Comparison of ENCODE assay signal across 18 cellular contexts in genomic region chr4:23874536-23874901, GRCh38. TPM values are rescaled to one million over a fixed set of nuclear protein-coding genes. Genes with fewer than 3 reads are reported as not detected.
"Had no signal": no experiment of that assay in that cellular context is flagged by ENCODE, and none has a peak within 500 bp of the region (broad histone marks: within the 10 kb centered on the region; RNA-seq: fewer than 3 reads in every experiment).

No MANE protein-coding gene starts in this region.

- H3K27me3 ChIP-seq: brain microvascular endothelial cell, left lung, ovary had no signal

- ATAC-seq: activated CD8-positive, alpha-beta T cell treated with anti-CD3 and anti-CD28 coated beads for 36 hours; activated naive CD8-positive, alpha-beta T cell treated with anti-CD3 and anti-CD28 coated beads, Interleukin-2, amount 50 U/mL, for 24 hours; left lung; naive thymus-derived CD8-positive, alpha-beta T cell had no signal

- H3K27ac ChIP-seq: brain microvascular endothelial cell, left lung, ovary had no signal

- H3K4me1 ChIP-seq: left lung had no signal

- H3K36me3 ChIP-seq: brain microvascular endothelial cell, left lung, ovary had no signal

- H3K9me3 ChIP-seq: left lung, ovary had no signal

- DNase-seq: activated CD4-positive, alpha-beta T cell treated with anti-CD3 and anti-CD28 coated beads, Interleukin-2, amount 10 ng/mL, durations not matched to agents 24 days and 14 days; activated CD4-positive, CD25-positive, alpha-beta regulatory T cell; activated CD8-positive, alpha-beta T cell treated with anti-CD3 and anti-CD28 coated beads for 36 hours; activated naive CD4-positive, alpha-beta T cell treated with anti-CD3 and anti-CD28 coated beads, Interleukin-2, amount 10 ng/mL, durations not matched to agents 7 days and 5 days; activated naive CD8-positive, alpha-beta T cell treated with anti-CD3 and anti-CD28 coated beads, Interleukin-2, amount 50 U/mL, for 24 hours; activated T-cell treated with anti-CD3 and anti-CD28 coated beads, Interleukin-2, amount 50 U/mL, for 24 hours; anterior cingulate cortex; brain microvascular endothelial cell; cortex of kidney; left lung; naive thymus-derived CD8-positive, alpha-beta T cell; ovary; stimulated activated CD4-positive, alpha-beta T cell treated with anti-CD3 and anti-CD28 coated beads, Interleukin-12 subunit alpha, Interleukin-12 subunit beta, amount 100 ng/mL, for 4 hours; stimulated activated CD4-positive, alpha-beta T cell treated with anti-CD3 and anti-CD28 coated beads, Interleukin-1b, Interleukin-23, amount 100 ng/mL, for 48 hours; stimulated activated CD8-positive, alpha-beta memory T cell treated with anti-CD3 and anti-CD28 coated beads, Interleukin-4, amount 100 ng/mL, for 48 hours; stimulated activated naive CD4-positive, alpha-beta T cell; T1000 had no signal

- H3K4me3 ChIP-seq: left lung, ovary had no signal

RNA-seq across cellular contexts. Expression of gene PPARGC1A, which starts 15.3 kb away (rescaled TPM):
- total RNA-seq: activated CD4-positive, alpha-beta T cell treated with anti-CD3 and anti-CD28 coated beads, Interleukin-2, amount 10 ng/mL, durations not matched to agents 24 days and 14 days; activated CD8-positive, alpha-beta T cell treated with anti-CD3 and anti-CD28 coated beads for 36 hours; naive thymus-derived CD8-positive, alpha-beta T cell; T-helper 1 cell treated with Interleukin-12 subunit alpha and Interleukin-12 subunit beta and Interleukin-4 antibody, amounts not matched to agents 30 ng/mL and 1 ng/mL, for 36 hours had no signal
- polyA plus RNA-seq: naive thymus-derived CD8-positive, alpha-beta T cell had no signal
